Comparison of ENCODE assay signal across 11 cellular contexts in genomic region chr16:3153077-3153368, GRCh38. TPM values are rescaled to one million over a fixed set of nuclear protein-coding genes. Genes with fewer than 3 reads are reported as not detected.
DNase-seq lines count a peak whose midpoint lies in the region; ATAC-seq, FAIRE-seq and TF ChIP-seq lines count a peak whose summit lies in the region.
"Had no signal": no experiment of that assay in that cellular context is flagged by ENCODE, and none has a peak within 500 bp of the region (broad histone marks: within the 10 kb centered on the region; RNA-seq: fewer than 3 reads in every experiment).

No MANE protein-coding gene starts in this region.

- H3K4me2 ChIP-seq in HepG2 (ENCODE audit: low read depth, low read length): no peak overlapping the region

- TF ChIP-seq POLR2A in HepG2 (IDR thresholded peaks at IDR 0.05; ENCODE audit: insufficient read depth in 1 of 2, low read depth in 2 of 2, low read length in 2 of 2) (no peak), right lobe of liver (IDR thresholded peaks at IDR 0.05) (no peak), uterus (IDR thresholded peaks at IDR 0.05) (no peak)

- CTCF ChIA-PET in HepG2 (lab: Yijun Ruan, JAX; ENCODE audit: low intra/inter-chr PET ratio, low total read pairs): interaction anchor here (1.6 to 2.8 kb wide), 2 partner anchors 13 to 21 kb away, joined by 3 to 18 read pairs; no protein-coding TSS in a partner anchor
- CTCF ChIA-PET in activated CD8-positive, alpha-beta T cell treated with anti-CD3 and anti-CD28 coated beads, Interleukin-2, amount 10 ng/mL, durations not matched to agents 7 days and 5 days (lab: Charles Lee): interaction anchor here (1.7 kb wide), 1 partner anchor 95 kb away, joined by 4 read pairs; no protein-coding TSS in a partner anchor

- peak overlapping the region; percentile 79 for H3K4me3 Mint-ChIP-seq in activated CD8-positive, alpha-beta T cell treated with anti-CD3 and anti-CD28 coated beads, Interleukin-2, amount 10 ng/mL, durations not matched to agents 7 days and 5 days

- POLR2A ChIA-PET in HepG2 (lab: Yijun Ruan, JAX): interaction anchor here (1.1 to 1.4 kb wide), 2 partner anchors 18 to 19 kb away, joined by 3 to 6 read pairs; partner anchors contain the start of gene ZNF213
- POLR2A ChIA-PET in activated CD8-positive, alpha-beta T cell treated with anti-CD3 and anti-CD28 coated beads, Interleukin-2, amount 10 ng/mL, durations not matched to agents 7 days and 5 days (lab: Charles Lee): interaction anchor here (0.6 kb wide), 1 partner anchor 17 kb away, joined by 3 read pairs; no protein-coding TSS in a partner anchor

- H3K27me3 ChIP-seq in HepG2 (ENCODE audit: control insufficient read depth in 1 of 2, insufficient read depth in 2 of 2, low read length in 2 of 2) (peaks cover 0 to 11% of the 10 kb centered on the region in 2 experiments; a peak in 3 of 5 replicates), right lobe of liver (no peaks in the 10 kb centered on the region), lower lobe of right lung (ENCODE audit: low read depth) (no peaks in the 10 kb centered on the region), uterus (no peaks in the 10 kb centered on the region)
- H3K27me3 ChIP-seq: pancreas, testis had no signal

- H3K4me3 ChIP-seq in HepG2 (replicated peaks in 1 of 3; ENCODE audit: insufficient read depth in 1 of 3, low read depth in 2 of 3, low read length in 3 of 3) (no peak overlapping the region), right lobe of liver (no peak overlapping the region), lower lobe of right lung (no peak overlapping the region), uterus (peak overlapping the region in 1 of 2 donors; percentile 64)

- peak overlapping the region; percentile 90 for H3K27ac Mint-ChIP-seq in activated CD8-positive, alpha-beta T cell treated with anti-CD3 and anti-CD28 coated beads, Interleukin-2, amount 10 ng/mL, durations not matched to agents 7 days and 5 days

- no TSS peak for BruUV-seq in HepG2 (replicated peaks; lab: Mats Ljungman, UMichigan)

- H3K4me1 Mint-ChIP-seq in activated CD8-positive, alpha-beta T cell treated with anti-CD3 and anti-CD28 coated beads, Interleukin-2, amount 10 ng/mL, durations not matched to agents 7 days and 5 days (ENCODE audit: low read depth): peaks cover 50% of the 10 kb centered on the region

- no peak for FAIRE-seq in HepG2 (lab: Jason Lieb, UNC)
- FAIRE-seq: pancreas had no signal

- DNase-seq in HepG2 (ENCODE audit: low spot score) (no peak), right lobe of liver (no peak), lower lobe of right lung (peak; percentile 1), uterus (no peak)
- no peak for DNase-seq in activated CD8-positive, alpha-beta T cell treated with anti-CD3 and anti-CD28 coated beads, Interleukin-2, amount 10 ng/mL, durations not matched to agents 7 days and 5 days
- no peak for DNase-seq in stimulated activated naive CD4-positive, alpha-beta T cell (lab: John Stamatoyannopoulos, UW)
- no peak for DNase-seq in activated CD4-positive, CD25-positive, alpha-beta regulatory T cell treated with anti-CD3 and anti-CD28 coated beads, Interleukin-2, amount 50 U/mL, for 72 hours

- ATAC-seq in HepG2: no peak
- no peak for ATAC-seq in right lobe of liver
- ATAC-seq in activated CD8-positive, alpha-beta T cell treated with anti-CD3 and anti-CD28 coated beads, Interleukin-2, amount 10 ng/mL, durations not matched to agents 7 days and 5 days: no peak
- ATAC-seq in lower lobe of right lung: no peak
- ATAC-seq in GM18909 (IDR thresholded peaks at IDR 0.05; ENCODE audit: poor library complexity, unreplicated experiment): no peak

- no peak for TF ChIP-seq CTCF in HepG2 (CRISPR knock-in tag; IDR thresholded peaks at IDR 0.05)
- TF ChIP-seq CTCF in right lobe of liver (IDR thresholded peaks at IDR 0.05): no peak
- no peak for TF ChIP-seq CTCF in lower lobe of right lung (IDR thresholded peaks at IDR 0.05)
- no peak for TF ChIP-seq CTCF in uterus (IDR thresholded peaks at IDR 0.05)

- H3K9me3 ChIP-seq in HepG2 (ENCODE audit: low read length) (no peaks in the 10 kb centered on the region), right lobe of liver (no peaks in the 10 kb centered on the region), lower lobe of right lung (no peaks in the 10 kb centered on the region), uterus (no peaks in the 10 kb centered on the region)
- H3K9me3 ChIP-seq: pancreas, testis had no signal

- H3K27ac ChIP-seq in HepG2 (ENCODE audit: extremely low read length, insufficient read depth, low read length) (no peak overlapping the region), right lobe of liver (no peak overlapping the region), lower lobe of right lung (no peak overlapping the region), uterus (peak overlapping the region; percentile 75 to 86)

- in situ Hi-C loops in HepG2 (cut with HindIII; ENCODE audit: extremely low pct_ligation_motif_present, low pct_unique_long_range_greater_than_20kb): no loop called here

- no peak for TF ChIP-seq RAD21 in HepG2 (CRISPR knock-in tag; IDR thresholded peaks at IDR 0.05)

- H3K9ac ChIP-seq in HepG2 (ENCODE audit: insufficient read depth, low read depth, low read length): no peak overlapping the region

- no peaks in the 10 kb centered on the region for H3K36me3 ChIP-seq in HepG2 (replicated peaks in 1 of 2; ENCODE audit: control insufficient read depth in 1 of 2, insufficient read depth in 2 of 2, low read length in 2 of 2)
- no peaks in the 10 kb centered on the region for H3K36me3 ChIP-seq in right lobe of liver
- H3K36me3 ChIP-seq in lower lobe of right lung: no peaks in the 10 kb centered on the region
- H3K36me3 ChIP-seq in uterus: no peaks in the 10 kb centered on the region
- H3K36me3 ChIP-seq: pancreas had no signal

- peaks cover 26% of the 10 kb centered on the region for H3K27me3 Mint-ChIP-seq in activated CD8-positive, alpha-beta T cell treated with anti-CD3 and anti-CD28 coated beads, Interleukin-2, amount 10 ng/mL, durations not matched to agents 7 days and 5 days (ENCODE audit: low read depth)

- H3K4me1 ChIP-seq in HepG2 (ENCODE audit: insufficient read depth, low read length): peaks cover 27% of the 10 kb centered on the region
- peaks cover 0 to 5% (median 2%) of the 10 kb centered on the region in 4 donors for H3K4me1 ChIP-seq in right lobe of liver
- peaks cover 21% of the 10 kb centered on the region for H3K4me1 ChIP-seq in lower lobe of right lung
- peaks cover 0 to 11% of the 10 kb centered on the region in 2 donors for H3K4me1 ChIP-seq in uterus

- peaks cover 4% of the 10 kb centered on the region for H3K9me3 Mint-ChIP-seq in activated CD8-positive, alpha-beta T cell treated with anti-CD3 and anti-CD28 coated beads, Interleukin-2, amount 10 ng/mL, durations not matched to agents 7 days and 5 days (ENCODE audit: insufficient read depth)

- peaks cover 6% of the 10 kb centered on the region for H3K36me3 Mint-ChIP-seq in activated CD8-positive, alpha-beta T cell treated with anti-CD3 and anti-CD28 coated beads, Interleukin-2, amount 10 ng/mL, durations not matched to agents 7 days and 5 days (ENCODE audit: low read depth)

- H4K20me1 ChIP-seq in HepG2 (ENCODE audit: insufficient read depth, low read length): no peaks in the 10 kb centered on the region

- 25% methylated on average over 4 of the region's 4 CpGs for WGBS in HepG2 (ENCODE audit: low lambda C conversion rate)
- 37% methylated on average over 4 of the region's 4 CpGs for WGBS in right lobe of liver (ENCODE audit: insufficient coverage, low coverage, low lambda C conversion rate, missing lambda C conversion rate)

- TF ChIP-seq EP300 in HepG2 (IDR thresholded peaks at IDR 0.05; ENCODE audit: low read depth in 2 of 2, low read length in 2 of 2) (no peak), HepG2 (CRISPR knock-in tag; IDR thresholded peaks at IDR 0.05; ENCODE audit: borderline replicate concordance) (no peak)

- H2AFZ ChIP-seq in HepG2 (ENCODE audit: low read length): no peak overlapping the region

- intact Hi-C loops in HepG2 (cut with micrococcal nuclease; ENCODE audit: unreplicated experiment): loop anchor here (2.0 to 5.0 kb wide), 2 partner anchors 18 to 34 kb away; partner anchors contain the start of gene OR1F1
- intact Hi-C loops in right lobe of liver (cut with DNase I): no loop called here
- intact Hi-C loops in lower lobe of right lung (cut with DNase I): no loop called here
- intact Hi-C loops in uterus (cut with DNase I; ENCODE audit: low total_unique reads): no loop called here

- no peaks in the 10 kb centered on the region for H3K79me2 ChIP-seq in HepG2 (ENCODE audit: insufficient read depth, low read length)

RNA-seq across cellular contexts. Expression of gene ZNF213, which starts 18.2 kb away (rescaled TPM):
- 0.97 and 1.2 TPM in 2 replicates for total RNA-seq in HepG2 (2016; rRNA removed; fragmentation: Illumina TruSeq; extraction: Trizol)
- total RNA-seq in HepG2 (2016; cell fraction: cytosol; rRNA removed; fragmentation: Illumina TruSeq; extraction: Trizol; ENCODE audit: low read depth): 0.51 and 0.71 TPM in 2 replicates
- 0.78 and 0.92 TPM in 2 replicates for total RNA-seq in HepG2 (2016; cell fraction: insoluble cytoplasmic fraction; rRNA removed; fragmentation: Illumina TruSeq; extraction: Trizol)
- 1.7 and 2.6 TPM in 2 replicates for total RNA-seq in HepG2 (2016; cell fraction: membrane; rRNA removed; fragmentation: Illumina TruSeq; extraction: Trizol)
- 0.78 and 1.0 TPM in 2 replicates for total RNA-seq in HepG2 (2016; cell fraction: nucleus; rRNA removed; fragmentation: Illumina TruSeq; extraction: Trizol)
- polyA plus RNA-seq in HepG2 (2011; rRNA removed): 0.59 and 0.77 TPM in 2 replicates
- 0.38 and 0.42 TPM in 2 replicates for polyA plus RNA-seq in HepG2 (2011; cell fraction: cytosol; rRNA removed)
- polyA plus RNA-seq in HepG2 (2011; cell fraction: nucleus; rRNA removed): 1.5 and 1.7 TPM in 2 replicates
- 2.8 and 3.3 TPM in 2 replicates for polyA plus RNA-seq in HepG2 (2012)
- polyA plus RNA-seq in HepG2 (2016; cell fraction: cytosol; fragmentation: Illumina TruSeq; extraction: Trizol; ENCODE audit: low read depth): 1.4 and 1.9 TPM in 2 replicates
- 2.2 and 3.9 TPM in 2 replicates for polyA plus RNA-seq in HepG2 (2016; cell fraction: insoluble cytoplasmic fraction; fragmentation: Illumina TruSeq; extraction: Trizol; ENCODE audit: low read depth)
- 3.0 and 3.5 TPM in 2 replicates for polyA plus RNA-seq in HepG2 (2016; cell fraction: membrane; fragmentation: Illumina TruSeq; extraction: Trizol; ENCODE audit: low read depth)
- 2.6 and 3.8 TPM in 2 replicates for polyA plus RNA-seq in HepG2 (2016; cell fraction: nucleus; fragmentation: Illumina TruSeq; extraction: Trizol; ENCODE audit: insufficient read depth, low read depth)
- 1.5 and 2.3 TPM in 2 replicates for polyA minus RNA-seq in HepG2 (2011; rRNA and poly(A)+ RNA removed; ENCODE audit: low replicate concordance)
- 2.1 and 2.5 TPM in 2 replicates for polyA minus RNA-seq in HepG2 (2011; cell fraction: cytosol; rRNA and poly(A)+ RNA removed)
- polyA minus RNA-seq in HepG2 (2011; cell fraction: nucleus; rRNA and poly(A)+ RNA removed): 0.26 and 0.50 TPM in 2 replicates
- total RNA-seq in right lobe of liver: 1 to 10 TPM; 1.3 to 4.4 (median 1.7) TPM
- 10 to 100 TPM; 10.8 to 12.1 TPM for total RNA-seq in activated CD8-positive, alpha-beta T cell treated with anti-CD3 and anti-CD28 coated beads, Interleukin-2, amount 10 ng/mL, durations not matched to agents 7 days and 5 days
- total RNA-seq in lower lobe of right lung: 10.2 TPM
- 100 to 1,000 TPM in 1 of 4 donors, 10 to 100 TPM in 1, 1 to 10 TPM in 1, under 1 TPM in 1; 0.77 to 101 (median 11.1) TPM for total RNA-seq in uterus

RNA-seq across cellular contexts. Expression of gene OR1F1, which starts 35.0 kb away (rescaled TPM):
- not detected in 2 replicates for total RNA-seq in HepG2 (2016; rRNA removed; fragmentation: Illumina TruSeq; extraction: Trizol)
- total RNA-seq in HepG2 (2016; cell fraction: cytosol; rRNA removed; fragmentation: Illumina TruSeq; extraction: Trizol; ENCODE audit: low read depth): not detected in 2 replicates
- 0.15 TPM in 1 of 2 replicates, not detected in the other for total RNA-seq in HepG2 (2016; cell fraction: insoluble cytoplasmic fraction; rRNA removed; fragmentation: Illumina TruSeq; extraction: Trizol)
- total RNA-seq in HepG2 (2016; cell fraction: membrane; rRNA removed; fragmentation: Illumina TruSeq; extraction: Trizol): not detected in 2 replicates
- not detected in 2 replicates for total RNA-seq in HepG2 (2016; cell fraction: nucleus; rRNA removed; fragmentation: Illumina TruSeq; extraction: Trizol)
- polyA plus RNA-seq in HepG2 (2011; rRNA removed): 0.90 and 0.97 TPM in 2 replicates
- polyA plus RNA-seq in HepG2 (2011; cell fraction: cytosol; rRNA removed): 0.94 and 1.1 TPM in 2 replicates
- polyA plus RNA-seq in HepG2 (2011; cell fraction: nucleus; rRNA removed): 0.88 and 1.3 TPM in 2 replicates
- 0.25 and 0.40 TPM in 2 replicates for polyA plus RNA-seq in HepG2 (2012)
- polyA plus RNA-seq in HepG2 (2016; cell fraction: cytosol; fragmentation: Illumina TruSeq; extraction: Trizol; ENCODE audit: low read depth): not detected in 2 replicates
- polyA plus RNA-seq in HepG2 (2016; cell fraction: insoluble cytoplasmic fraction; fragmentation: Illumina TruSeq; extraction: Trizol; ENCODE audit: low read depth): not detected in 2 replicates
- not detected in 2 replicates for polyA plus RNA-seq in HepG2 (2016; cell fraction: membrane; fragmentation: Illumina TruSeq; extraction: Trizol; ENCODE audit: low read depth)
- 0.53 TPM in 1 of 2 replicates, not detected in the other for polyA plus RNA-seq in HepG2 (2016; cell fraction: nucleus; fragmentation: Illumina TruSeq; extraction: Trizol; ENCODE audit: insufficient read depth, low read depth)
- 4.7 and 5.0 TPM in 2 replicates for polyA minus RNA-seq in HepG2 (2011; rRNA and poly(A)+ RNA removed; ENCODE audit: low replicate concordance)
- 0.69 TPM in 1 of 2 replicates, not detected in the other for polyA minus RNA-seq in HepG2 (2011; cell fraction: cytosol; rRNA and poly(A)+ RNA removed)
- 0.64 TPM in 1 of 2 replicates, not detected in the other for polyA minus RNA-seq in HepG2 (2011; cell fraction: nucleus; rRNA and poly(A)+ RNA removed)
- not detected for total RNA-seq in right lobe of liver
- total RNA-seq in activated CD8-positive, alpha-beta T cell treated with anti-CD3 and anti-CD28 coated beads, Interleukin-2, amount 10 ng/mL, durations not matched to agents 7 days and 5 days: not detected
- total RNA-seq in lower lobe of right lung: not detected
- not detected for total RNA-seq in uterus
- total RNA-seq: LHCN-M2, pancreas, testis had no signal
- polyA plus RNA-seq: pancreas had no signal

RNA-seq across cellular contexts. Expression of gene ZNF205, which starts 40.6 kb away (rescaled TPM):
- total RNA-seq in HepG2 (2016; rRNA removed; fragmentation: Illumina TruSeq; extraction: Trizol) (6.7 and 10.2 TPM in 2 replicates), right lobe of liver (1 to 10 TPM; 4.0 to 8.4 (median 5.4) TPM), lower lobe of right lung (11.9 TPM), uterus (10 to 100 TPM; 12.9 to 26.9 (median 18.3) TPM)
- 5.8 and 5.9 TPM in 2 replicates for total RNA-seq in HepG2 (2016; cell fraction: cytosol; rRNA removed; fragmentation: Illumina TruSeq; extraction: Trizol; ENCODE audit: low read depth)
- total RNA-seq in HepG2 (2016; cell fraction: insoluble cytoplasmic fraction; rRNA removed; fragmentation: Illumina TruSeq; extraction: Trizol): 6.7 and 10.6 TPM in 2 replicates
- total RNA-seq in HepG2 (2016; cell fraction: membrane; rRNA removed; fragmentation: Illumina TruSeq; extraction: Trizol): 12.3 and 12.5 TPM in 2 replicates
- total RNA-seq in HepG2 (2016; cell fraction: nucleus; rRNA removed; fragmentation: Illumina TruSeq; extraction: Trizol): 5.2 and 5.8 TPM in 2 replicates
- 5.8 and 6.5 TPM in 2 replicates for polyA plus RNA-seq in HepG2 (2011; rRNA removed)
- polyA plus RNA-seq in HepG2 (2011; cell fraction: cytosol; rRNA removed): 5.0 and 9.9 TPM in 2 replicates
- 22.3 and 26.1 TPM in 2 replicates for polyA plus RNA-seq in HepG2 (2011; cell fraction: nucleus; rRNA removed)
- polyA plus RNA-seq in HepG2 (2012): 4.5 and 5.5 TPM in 2 replicates
- polyA plus RNA-seq in HepG2 (2016; cell fraction: cytosol; fragmentation: Illumina TruSeq; extraction: Trizol; ENCODE audit: low read depth): 6.1 and 6.3 TPM in 2 replicates
- 7.6 and 8.3 TPM in 2 replicates for polyA plus RNA-seq in HepG2 (2016; cell fraction: insoluble cytoplasmic fraction; fragmentation: Illumina TruSeq; extraction: Trizol; ENCODE audit: low read depth)
- polyA plus RNA-seq in HepG2 (2016; cell fraction: membrane; fragmentation: Illumina TruSeq; extraction: Trizol; ENCODE audit: low read depth): 8.5 and 10.4 TPM in 2 replicates
- polyA plus RNA-seq in HepG2 (2016; cell fraction: nucleus; fragmentation: Illumina TruSeq; extraction: Trizol; ENCODE audit: insufficient read depth, low read depth): 13.2 and 13.4 TPM in 2 replicates
- polyA minus RNA-seq in HepG2 (2011; rRNA and poly(A)+ RNA removed; ENCODE audit: low replicate concordance): 4.4 and 7.4 TPM in 2 replicates
- polyA minus RNA-seq in HepG2 (2011; cell fraction: cytosol; rRNA and poly(A)+ RNA removed): 2.8 and 3.6 TPM in 2 replicates
- polyA minus RNA-seq in HepG2 (2011; cell fraction: nucleus; rRNA and poly(A)+ RNA removed): 1.4 and 2.7 TPM in 2 replicates
- total RNA-seq in activated CD8-positive, alpha-beta T cell treated with anti-CD3 and anti-CD28 coated beads, Interleukin-2, amount 10 ng/mL, durations not matched to agents 7 days and 5 days: not detected

RNA-seq across cellular contexts. Expression of gene ZSCAN10, which starts 53.9 kb away (rescaled TPM):
- total RNA-seq in HepG2 (2016; rRNA removed; fragmentation: Illumina TruSeq; extraction: Trizol) (not detected in 2 replicates), right lobe of liver (not detected), lower lobe of right lung (not detected), uterus (not detected)
- not detected in 2 replicates for total RNA-seq in HepG2 (2016; cell fraction: cytosol; rRNA removed; fragmentation: Illumina TruSeq; extraction: Trizol; ENCODE audit: low read depth)
- total RNA-seq in HepG2 (2016; cell fraction: insoluble cytoplasmic fraction; rRNA removed; fragmentation: Illumina TruSeq; extraction: Trizol): 0.06 TPM in 1 of 2 replicates, not detected in the other
- not detected in 2 replicates for total RNA-seq in HepG2 (2016; cell fraction: membrane; rRNA removed; fragmentation: Illumina TruSeq; extraction: Trizol)
- total RNA-seq in HepG2 (2016; cell fraction: nucleus; rRNA removed; fragmentation: Illumina TruSeq; extraction: Trizol): 0.16 TPM in 1 of 2 replicates, not detected in the other
- polyA plus RNA-seq in HepG2 (2011; rRNA removed): not detected in 2 replicates
- polyA plus RNA-seq in HepG2 (2011; cell fraction: cytosol; rRNA removed): 0.04 TPM in 1 of 2 replicates, not detected in the other
- 0.31 and 0.82 TPM in 2 replicates for polyA plus RNA-seq in HepG2 (2011; cell fraction: nucleus; rRNA removed)
- polyA plus RNA-seq in HepG2 (2012): 0.11 and 0.17 TPM in 2 replicates
- not detected in 2 replicates for polyA plus RNA-seq in HepG2 (2016; cell fraction: cytosol; fragmentation: Illumina TruSeq; extraction: Trizol; ENCODE audit: low read depth)
- 0.16 TPM in 1 of 2 replicates, not detected in the other for polyA plus RNA-seq in HepG2 (2016; cell fraction: insoluble cytoplasmic fraction; fragmentation: Illumina TruSeq; extraction: Trizol; ENCODE audit: low read depth)
- not detected in 2 replicates for polyA plus RNA-seq in HepG2 (2016; cell fraction: membrane; fragmentation: Illumina TruSeq; extraction: Trizol; ENCODE audit: low read depth)
- not detected in 2 replicates for polyA plus RNA-seq in HepG2 (2016; cell fraction: nucleus; fragmentation: Illumina TruSeq; extraction: Trizol; ENCODE audit: insufficient read depth, low read depth)
- polyA minus RNA-seq in HepG2 (2011; rRNA and poly(A)+ RNA removed; ENCODE audit: low replicate concordance): not detected in 2 replicates
- polyA minus RNA-seq in HepG2 (2011; cell fraction: cytosol; rRNA and poly(A)+ RNA removed): not detected in 2 replicates
- polyA minus RNA-seq in HepG2 (2011; cell fraction: nucleus; rRNA and poly(A)+ RNA removed): not detected in 2 replicates
- total RNA-seq in activated CD8-positive, alpha-beta T cell treated with anti-CD3 and anti-CD28 coated beads, Interleukin-2, amount 10 ng/mL, durations not matched to agents 7 days and 5 days: under 1 TPM; 0.23 to 0.26 TPM
- total RNA-seq: LHCN-M2 had no signal
- polyA plus RNA-seq: pancreas had no signal

Comparison
In these comparisons a context has a peak if more than half of its experiments do, and no peak if none do; other contexts are left out.
1. H3K27ac ChIP-seq: peak in uterus (2 of 2); none in HepG2 (single experiment), right lobe of liver (0 of 3) and lower lobe of right lung (single experiment).
2. RNA of gene ZNF205, which starts 40.6 kb away (total RNA-seq): 12.9 to 26.9 TPM in uterus, 11.9 TPM in lower lobe of right lung (single experiment), 5.2 to 12.5 TPM in HepG2 and 4.0 to 8.4 TPM in right lobe of liver; not detected in activated CD8-positive, alpha-beta T cell treated with anti-CD3 and anti-CD28 coated beads, Interleukin-2, amount 10 ng/mL, durations not matched to agents 7 days and 5 days; every median in the first group is over 4 times any median in the second.